Comparison of ENCODE assay signal across 8 cellular contexts in the genomic region with DNA sequence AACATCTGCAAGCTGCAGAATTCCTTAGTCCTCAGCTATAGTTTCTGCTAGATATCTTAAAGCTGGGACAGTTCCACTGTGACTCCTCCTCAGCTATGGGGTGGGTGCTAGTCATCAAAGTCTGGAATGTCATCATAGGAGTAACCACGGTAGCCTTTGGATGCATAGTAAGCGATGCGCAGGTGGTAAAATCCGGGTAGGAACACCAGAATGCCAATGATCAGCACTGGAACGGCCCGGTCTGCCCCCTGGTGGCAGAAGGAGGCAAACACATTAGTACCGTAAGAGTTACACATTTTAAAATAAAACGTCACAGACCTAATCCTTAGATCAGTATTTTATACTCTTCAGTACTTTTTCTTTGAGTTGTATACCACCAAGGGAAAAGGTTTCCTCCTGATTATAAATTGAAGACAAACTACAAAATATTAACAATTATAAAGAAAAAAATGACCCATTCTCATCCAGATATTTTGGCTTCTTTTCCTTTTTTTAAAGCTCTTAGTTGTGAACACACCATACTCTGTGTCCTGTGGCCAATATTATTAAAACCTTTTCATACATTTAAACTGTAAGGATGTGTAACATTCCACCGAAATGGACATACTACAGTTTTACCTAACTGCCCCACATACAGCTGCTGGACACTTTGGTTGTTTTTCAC. TPM values are rescaled to one million over a fixed set of nuclear protein-coding genes. Genes with fewer than 3 reads are reported as not detected.
DNase-seq lines count a peak whose midpoint lies in the region; ATAC-seq and TF ChIP-seq lines count a peak whose summit lies in the region.

No MANE protein-coding gene starts in this region.

- no peak overlapping the region for H3K4me3 ChIP-seq in esophagus squamous epithelium

- no peaks in the 10 kb centered on the region for H3K4me1 ChIP-seq in esophagus squamous epithelium

- no peak overlapping the region for H3K27ac ChIP-seq in esophagus squamous epithelium

- DNase-seq in GDM1 (lab: John Stamatoyannopoulos, UW) (peak; percentile 34), HT-29 (ENCODE audit: low spot score) (peak; percentile 79), OCI-M1 (lab: John Stamatoyannopoulos, UW) (peak; percentile 75), activated T-cell treated with anti-CD3 and anti-CD28 coated beads for 4 hours (peak; percentile 75), esophagus squamous epithelium (lab: John Stamatoyannopoulos, UW) (no peak)
- peak; percentile 70 for DNase-seq in natural killer cell treated with Interleukin-12 subunit alpha and Interleukin-12 subunit beta and Interleukin-15 and Interleukin-18, amount 100 ng/mL, for 72 hours (ENCODE audit: low spot score)
- peak; percentile 80 for DNase-seq in stimulated activated naive CD8-positive, alpha-beta T cell treated with anti-CD3 and anti-CD28 coated beads, Interleukin-15, Interleukin-2, amounts not matched to agents 100 U/mL and 50 U/mL, for 24 hours

- peak; percentile 66 to 91 (median 90) for TF ChIP-seq CTCF in esophagus squamous epithelium (IDR thresholded peaks at IDR 0.05)

- H3K36me3 ChIP-seq in esophagus squamous epithelium, result peaks cover 0 to 96% (median 10%) of the 10 kb centered on the region in 3 donors

- peak overlapping the region; percentile 22 to 66 for H3K27ac Mint-ChIP-seq in natural killer cell treated with Interleukin-12 subunit alpha and Interleukin-12 subunit beta and Interleukin-15 and Interleukin-18, amount 100 ng/mL, for 72 hours

- peak; percentile 74 to 79 for ATAC-seq in natural killer cell treated with Interleukin-12 subunit alpha and Interleukin-12 subunit beta and Interleukin-15 and Interleukin-18, amount 100 ng/mL, for 72 hours
- peak; percentile 71 for ATAC-seq in stimulated activated naive CD8-positive, alpha-beta T cell treated with anti-CD3 and anti-CD28 coated beads, Interleukin-15, Interleukin-2, amounts not matched to agents 100 U/mL and 50 U/mL, for 24 hours
- ATAC-seq in HG02885 (IDR thresholded peaks at IDR 0.05; ENCODE audit: poor library complexity, unreplicated experiment), result no peak

- peaks cover 30% of the 10 kb centered on the region for H3K36me3 Mint-ChIP-seq in natural killer cell treated with Interleukin-12 subunit alpha and Interleukin-12 subunit beta and Interleukin-15 and Interleukin-18, amount 100 ng/mL, for 72 hours

- H3K4me3 Mint-ChIP-seq in natural killer cell treated with Interleukin-12 subunit alpha and Interleukin-12 subunit beta and Interleukin-15 and Interleukin-18, amount 100 ng/mL, for 72 hours, result no peak overlapping the region

- no peaks in the 10 kb centered on the region for H3K9me3 ChIP-seq in esophagus squamous epithelium

- H3K27me3 ChIP-seq in esophagus squamous epithelium, result no peaks in the 10 kb centered on the region

- peaks cover 5 to 10% of the 10 kb centered on the region in 2 donors for H3K4me1 Mint-ChIP-seq in natural killer cell treated with Interleukin-12 subunit alpha and Interleukin-12 subunit beta and Interleukin-15 and Interleukin-18, amount 100 ng/mL, for 72 hours (ENCODE audit: low read depth in 2 of 2)

- no peaks in the 10 kb centered on the region for H3K9me3 Mint-ChIP-seq in natural killer cell treated with Interleukin-12 subunit alpha and Interleukin-12 subunit beta and Interleukin-15 and Interleukin-18, amount 100 ng/mL, for 72 hours

- WGBS in esophagus squamous epithelium, 2 donors, result 5 to 10% methylated on average over 9 of the region's 9 CpGs

- no peak for TF ChIP-seq POLR2A in esophagus squamous epithelium (IDR thresholded peaks at IDR 0.05)

- intact Hi-C loops in esophagus squamous epithelium (cut with DNase I), result loop anchor here (10.0 kb wide), 2 partner anchors 136 to 486 kb away; no protein-coding TSS in a partner anchor

- H3K27me3 Mint-ChIP-seq in natural killer cell treated with Interleukin-12 subunit alpha and Interleukin-12 subunit beta and Interleukin-15 and Interleukin-18, amount 100 ng/mL, for 72 hours, result no peaks in the 10 kb centered on the region

RNA-seq across cellular contexts. Expression of a gene that starts 12.1 kb away (rescaled TPM):
- total RNA-seq in HT-29 (2014; rRNA removed; shearing (Covaris generic)), result 90.2 and 93.2 TPM in 2 replicates
- 10 to 100 TPM; 19.2 to 46.1 (median 34.6) TPM for total RNA-seq in esophagus squamous epithelium
- total RNA-seq in natural killer cell treated with Interleukin-12 subunit alpha and Interleukin-12 subunit beta and Interleukin-15 and Interleukin-18, amount 100 ng/mL, for 72 hours, result 10 to 100 TPM; 68.3 to 78.1 TPM

RNA-seq across cellular contexts. Expression of a gene that starts 18.9 kb away (rescaled TPM):
- total RNA-seq in HT-29 (2014; rRNA removed; shearing (Covaris generic)), result 264 and 270 TPM in 2 replicates
- total RNA-seq in esophagus squamous epithelium, result 100 to 1,000 TPM in 2 of 4 donors, 10 to 100 TPM in 2; 58.9 to 160 (median 97.1) TPM
- 100 to 1,000 TPM; 288 to 377 TPM for total RNA-seq in natural killer cell treated with Interleukin-12 subunit alpha and Interleukin-12 subunit beta and Interleukin-15 and Interleukin-18, amount 100 ng/mL, for 72 hours

RNA-seq across cellular contexts. Expression of a gene that starts 26.0 kb away (rescaled TPM):
- 5.9 and 7.1 TPM in 2 replicates for total RNA-seq in HT-29 (2014; rRNA removed; shearing (Covaris generic))
- 10 to 100 TPM; 13.7 to 25.7 (median 14.5) TPM for total RNA-seq in esophagus squamous epithelium
- total RNA-seq in natural killer cell treated with Interleukin-12 subunit alpha and Interleukin-12 subunit beta and Interleukin-15 and Interleukin-18, amount 100 ng/mL, for 72 hours, result 10 to 100 TPM; 48.7 to 52.0 TPM
